11 cellular contexts compared by ENCODE assay signal in genomic region chr11:119362741-119363080, GRCh38. TPM values are rescaled to one million over a fixed set of nuclear protein-coding genes. Genes with fewer than 3 reads are reported as not detected.
DNase-seq lines count a peak whose midpoint lies in the region; ATAC-seq and TF ChIP-seq lines count a peak whose summit lies in the region.
"Had no signal": no experiment of that assay in that cellular context is flagged by ENCODE, and none has a peak within 500 bp of the region (broad histone marks: within the 10 kb centered on the region; RNA-seq: fewer than 3 reads in every experiment).

No MANE protein-coding gene starts in this region.

- peaks cover 46% of the 10 kb centered on the region for H3K27me3 Mint-ChIP-seq in activated CD4-positive, alpha-beta T cell treated with anti-CD3 and anti-CD28 coated beads, Interleukin-2, amount 10 ng/mL, durations not matched to agents 24 days and 14 days

- intact Hi-C loops in activated CD4-positive, alpha-beta T cell treated with anti-CD3 and anti-CD28 coated beads, Interleukin-2, amount 10 ng/mL, durations not matched to agents 24 days and 14 days (cut with micrococcal nuclease) = no loop called here
- intact Hi-C loops in lower lobe of right lung (cut with DNase I) (no loop called here), left lung (cut with DNase I) (no loop called here)

- TF ChIP-seq CTCF in lower lobe of right lung (IDR thresholded peaks at IDR 0.05) (no peak), left lung (IDR thresholded peaks at IDR 0.05) (no peak)

- H3K27me3 ChIP-seq in lower lobe of right lung (ENCODE audit: low read depth) (peaks cover 21% of the 10 kb centered on the region), left lung (peaks cover 5 to 35% of the 10 kb centered on the region in 2 donors)

- no peaks in the 10 kb centered on the region for H3K36me3 ChIP-seq in lower lobe of right lung
- H3K36me3 ChIP-seq in left lung = no peaks in the 10 kb centered on the region

- H3K9me3 ChIP-seq in lower lobe of right lung (no peaks in the 10 kb centered on the region), left lung (no peaks in the 10 kb centered on the region)

- peak overlapping the region; percentile 41 for H3K4me3 Mint-ChIP-seq in activated CD4-positive, alpha-beta T cell treated with anti-CD3 and anti-CD28 coated beads, Interleukin-2, amount 10 ng/mL, durations not matched to agents 24 days and 14 days

- peaks cover 7% of the 10 kb centered on the region for H3K4me1 Mint-ChIP-seq in activated CD4-positive, alpha-beta T cell treated with anti-CD3 and anti-CD28 coated beads, Interleukin-2, amount 10 ng/mL, durations not matched to agents 24 days and 14 days

- DNase-seq in activated CD4-positive, alpha-beta T cell treated with anti-CD3 and anti-CD28 coated beads, Interleukin-2, amount 10 ng/mL, durations not matched to agents 24 days and 14 days = no peak
- DNase-seq in activated CD4-positive, alpha-beta T cell treated with anti-CD3 and anti-CD28 coated beads, Interleukin-2, amount 50 U/mL, for 1 hour = no peak
- DNase-seq in lower lobe of right lung (no peak), substantia nigra (lab: John Stamatoyannopoulos, UW) (no peak), NCI-H2227 treated with DMSO at 0.1 percent for 48 hours (lab: John Stamatoyannopoulos, UW) (no peak), left lung (no peak)
- no peak for DNase-seq in stimulated activated naive CD4-positive, alpha-beta T cell (lab: John Stamatoyannopoulos, UW)
- DNase-seq: activated CD4-positive, alpha-beta T cell treated with anti-CD3 and anti-CD28 coated beads for 48 hours had no signal

- H3K9me3 Mint-ChIP-seq in activated CD4-positive, alpha-beta T cell treated with anti-CD3 and anti-CD28 coated beads, Interleukin-2, amount 10 ng/mL, durations not matched to agents 24 days and 14 days = no peaks in the 10 kb centered on the region

- H3K4me3 ChIP-seq in lower lobe of right lung = peak overlapping the region; percentile 51
- no peak overlapping the region for H3K4me3 ChIP-seq in left lung

- H3K27ac Mint-ChIP-seq in activated CD4-positive, alpha-beta T cell treated with anti-CD3 and anti-CD28 coated beads, Interleukin-2, amount 10 ng/mL, durations not matched to agents 24 days and 14 days = no peak overlapping the region

- H3K36me3 Mint-ChIP-seq in activated CD4-positive, alpha-beta T cell treated with anti-CD3 and anti-CD28 coated beads, Interleukin-2, amount 10 ng/mL, durations not matched to agents 24 days and 14 days (ENCODE audit: low read depth) = no peaks in the 10 kb centered on the region

- peaks cover 36% of the 10 kb centered on the region for H3K4me1 ChIP-seq in lower lobe of right lung
- H3K4me1 ChIP-seq in left lung = peaks cover 7 to 29% of the 10 kb centered on the region in 2 donors

- H3K27ac ChIP-seq in angular gyrus (ENCODE audit: low read depth, low read length) (peak overlapping the region; percentile 96), lower lobe of right lung (no peak overlapping the region), substantia nigra (ENCODE audit: low read depth, low read length, poor library complexity, severe bottlenecking) (peak overlapping the region; percentile 61), left lung (no peak overlapping the region)

- ATAC-seq in lower lobe of right lung (no peak), left lung (no peak)

RNA-seq across cellular contexts. Expression of gene MFRP, which starts 16.2 kb away (rescaled TPM):
- not detected in 2 replicates for total RNA-seq in activated CD4-positive, alpha-beta T cell treated with anti-CD3 and anti-CD28 coated beads, Interleukin-2, amount 10 ng/mL, durations not matched to agents 24 days and 14 days
- total RNA-seq in lower lobe of right lung (not detected), left lung (not detected)
- total RNA-seq: MCF 10A, RPMI7951 had no signal

RNA-seq across cellular contexts. Expression of gene USP2, which starts 18.8 kb away (rescaled TPM):
- total RNA-seq in activated CD4-positive, alpha-beta T cell treated with anti-CD3 and anti-CD28 coated beads, Interleukin-2, amount 10 ng/mL, durations not matched to agents 24 days and 14 days = 0.09 and 0.35 TPM in 2 replicates
- total RNA-seq in lower lobe of right lung (5.1 TPM), left lung (1 to 10 TPM; 2.6 to 3.7 TPM)

RNA-seq across cellular contexts. Expression of gene C1QTNF5, which starts 22.0 kb away (rescaled TPM):
- total RNA-seq in activated CD4-positive, alpha-beta T cell treated with anti-CD3 and anti-CD28 coated beads, Interleukin-2, amount 10 ng/mL, durations not matched to agents 24 days and 14 days = not detected in 2 replicates
- total RNA-seq in lower lobe of right lung = 28.2 TPM
- total RNA-seq in left lung = 10 to 100 TPM; 20.0 to 33.3 TPM
- total RNA-seq: MCF 10A had no signal

RNA-seq across cellular contexts. Expression of gene RNF26, which starts 28.4 kb away (rescaled TPM):
- total RNA-seq in activated CD4-positive, alpha-beta T cell treated with anti-CD3 and anti-CD28 coated beads, Interleukin-2, amount 10 ng/mL, durations not matched to agents 24 days and 14 days = 26.5 and 26.8 TPM in 2 replicates
- total RNA-seq in lower lobe of right lung (19.3 TPM), left lung (10 to 100 TPM; 22.0 to 28.3 TPM)

RNA-seq across cellular contexts. Expression of gene MCAM, which starts 45.8 kb away (rescaled TPM):
- 7.5 and 8.1 TPM in 2 replicates for total RNA-seq in activated CD4-positive, alpha-beta T cell treated with anti-CD3 and anti-CD28 coated beads, Interleukin-2, amount 10 ng/mL, durations not matched to agents 24 days and 14 days
- 67.1 TPM for total RNA-seq in lower lobe of right lung
- total RNA-seq in left lung = 10 to 100 TPM; 59.5 to 87.5 TPM

Comparison
In these comparisons a context has a peak if more than half of its experiments do, and no peak if none do; other contexts are left out.
1. H3K27ac ChIP-seq: peak in angular gyrus (single experiment) and substantia nigra (single experiment); none in lower lobe of right lung (single experiment) and left lung (0 of 2).
2. RNA of gene C1QTNF5, which starts 22.0 kb away (total RNA-seq): 20.0 to 33.3 TPM in left lung and 28.2 TPM in lower lobe of right lung (single experiment); not detected in activated CD4-positive, alpha-beta T cell treated with anti-CD3 and anti-CD28 coated beads, Interleukin-2, amount 10 ng/mL, durations not matched to agents 24 days and 14 days; every median in the first group is over 10 times any median in the second.